11 cellular contexts compared by ENCODE assay signal in genomic region chr12:93061414-93062099, GRCh38.
DNase-seq lines count a peak whose midpoint lies in the region; ATAC-seq and TF ChIP-seq lines count a peak whose summit lies in the region.
"Had no signal": no experiment of that assay in that cellular context is flagged by ENCODE, and none has a peak within 500 bp of the region (broad histone marks: within the 10 kb centered on the region; RNA-seq: fewer than 3 reads in every experiment).

No MANE protein-coding gene starts in this region.

- TF ChIP-seq CTCF in right atrium auricular region (IDR thresholded peaks at IDR 0.05) (no peak), stomach (IDR thresholded peaks at IDR 0.05) (no peak)

- H3K36me3 ChIP-seq in HUES48 (ENCODE audit: control insufficient read depth, insufficient read depth, low read length) = no peaks in the 10 kb centered on the region
- H3K36me3 ChIP-seq in right atrium auricular region = no peaks in the 10 kb centered on the region
- H3K36me3 ChIP-seq in HAP-1 (replicated peaks) = no peaks in the 10 kb centered on the region
- no peaks in the 10 kb centered on the region for H3K36me3 ChIP-seq in stomach
- H3K36me3 ChIP-seq: brain microvascular endothelial cell had no signal

- ATAC-seq in GM19397 (IDR thresholded peaks at IDR 0.05; ENCODE audit: unreplicated experiment) (no peak), HG03108 (IDR thresholded peaks at IDR 0.05; ENCODE audit: unreplicated experiment) (no peak)

- H3K4me3 ChIP-seq in HUES48 (ENCODE audit: low read depth, low read length) (no peak overlapping the region), right atrium auricular region (peak overlapping the region in 1 of 2 donors; percentile 21), HAP-1 (no peak overlapping the region), stomach (no peak overlapping the region)

- WGBS in stomach, 5 donors = 52 to 81% (median 71%) methylated on average over 3 of the region's 3 CpGs

- DNase-seq in anterior cingulate cortex (lab: John Stamatoyannopoulos, UW) (peak in 55 of 58 donors; percentile 6 to 93 (median 66)), right atrium auricular region (ENCODE audit: low spot score) (no peak), retina (peak; percentile 35), HAP-1 (ENCODE audit: low spot score in 2 of 2) (no peak), stomach (no peak)
- DNase-seq: HCEC 1CT had no signal

- no peaks in the 10 kb centered on the region for H3K4me1 ChIP-seq in HUES48 (ENCODE audit: control insufficient read depth, insufficient read depth, low read length)
- peaks cover 0 to 29% of the 10 kb centered on the region in 2 donors for H3K4me1 ChIP-seq in right atrium auricular region
- peaks cover 7% of the 10 kb centered on the region for H3K4me1 ChIP-seq in HAP-1
- H3K4me1 ChIP-seq in stomach = peaks cover 0 to 22% (median 5%) of the 10 kb centered on the region in 4 donors

- TF ChIP-seq EP300 in stomach (IDR thresholded peaks at IDR 0.05) = no peak

- intact Hi-C loops in stomach (cut with DNase I; ENCODE audit: low total_unique reads) = no loop called here

- no peak overlapping the region for H3K9ac ChIP-seq in HUES48 (ENCODE audit: low read depth, low read length)

- no peaks in the 10 kb centered on the region for H3K27me3 ChIP-seq in HUES48 (ENCODE audit: control insufficient read depth, insufficient read depth, low read length)
- H3K27me3 ChIP-seq in right atrium auricular region = no peaks in the 10 kb centered on the region
- H3K27me3 ChIP-seq in HAP-1 (ENCODE audit: low read depth) = no peaks in the 10 kb centered on the region
- no peaks in the 10 kb centered on the region for H3K27me3 ChIP-seq in stomach
- H3K27me3 ChIP-seq: brain microvascular endothelial cell had no signal

- no peak for TF ChIP-seq POLR2A in stomach (IDR thresholded peaks at IDR 0.05)

- in situ Hi-C loops in HAP-1 (cut with MboI; ENCODE audit: low sequenced_read_pairs) = no loop called here

- H3K9me3 ChIP-seq in HUES48 (ENCODE audit: control insufficient read depth, insufficient read depth, low read length) (no peaks in the 10 kb centered on the region), right atrium auricular region (no peaks in the 10 kb centered on the region), HAP-1 (no peaks in the 10 kb centered on the region), stomach (no peaks in the 10 kb centered on the region)

- H3K27ac ChIP-seq in HUES48 (ENCODE audit: low read depth, low read length) (peak overlapping the region; percentile 49), right atrium auricular region (peak overlapping the region; percentile 77 to 87), stomach (peak overlapping the region in 2 of 5 donors; percentile 38 to 76)
- H3K27ac ChIP-seq: brain microvascular endothelial cell, C4-2B had no signal

Comparison
In these comparisons a context has a peak if more than half of its experiments do, and no peak if none do; other contexts are left out.
1. DNase-seq: peak in anterior cingulate cortex (55 of 58) and retina (single experiment); none in right atrium auricular region (single experiment), HAP-1 (0 of 2) and stomach (single experiment).